15 cellular contexts compared by ENCODE assay signal in genomic region chr15:94666553-94666952, GRCh38.
"Had no signal": no experiment of that assay in that cellular context is flagged by ENCODE, and none has a peak within 500 bp of the region (broad histone marks: within the 10 kb centered on the region; RNA-seq: fewer than 3 reads in every experiment).

No MANE protein-coding gene starts in this region.

- H3K9me3 ChIP-seq: adrenal gland, left lung, ovary, right lobe of liver, upper lobe of left lung had no signal

- H3K4me1 ChIP-seq: adrenal gland, right lobe of liver had no signal

- ATAC-seq: activated T-cell treated with anti-CD3 and anti-CD28 coated beads, Interleukin-2, amount 50 U/mL, for 4 hours; left lung had no signal

- H3K4me3 Mint-ChIP-seq: activated CD4-positive, alpha-beta memory T cell treated with anti-CD3 and anti-CD28 coated beads, Interleukin-2, amount 10 ng/mL, durations not matched to agents 7 days and 5 days; activated T-cell treated with anti-CD3 and anti-CD28 coated beads, Interleukin-2, amount 50 U/mL, for 4 hours; naive B cell; stimulated activated naive CD8-positive, alpha-beta T cell treated with anti-CD3 and anti-CD28 coated beads, Interleukin-15, Interleukin-2, amounts not matched to agents 100 ng/mL and 50 ng/mL, for 24 hours had no signal

- H3K27ac ChIP-seq: adrenal gland, left lung, ovary, right lobe of liver, upper lobe of left lung had no signal

- H3K4me1 Mint-ChIP-seq: activated CD4-positive, alpha-beta memory T cell treated with anti-CD3 and anti-CD28 coated beads, Interleukin-2, amount 10 ng/mL, durations not matched to agents 7 days and 5 days; naive B cell had no signal

- H3K4me3 ChIP-seq: adrenal gland, left lung, ovary, right lobe of liver, smooth muscle cell, upper lobe of left lung had no signal

- H3K9me3 Mint-ChIP-seq: activated CD4-positive, alpha-beta memory T cell treated with anti-CD3 and anti-CD28 coated beads, Interleukin-2, amount 10 ng/mL, durations not matched to agents 7 days and 5 days; activated T-cell treated with anti-CD3 and anti-CD28 coated beads, Interleukin-2, amount 50 U/mL, for 4 hours; naive B cell; stimulated activated naive CD8-positive, alpha-beta T cell treated with anti-CD3 and anti-CD28 coated beads, Interleukin-15, Interleukin-2, amounts not matched to agents 100 ng/mL and 50 ng/mL, for 24 hours had no signal

- H3K36me3 ChIP-seq: adrenal gland, left lung, ovary, right lobe of liver, upper lobe of left lung had no signal

- H3K36me3 Mint-ChIP-seq: naive B cell had no signal

- H3K27me3 ChIP-seq: left lung, ovary, right lobe of liver, upper lobe of left lung had no signal

- DNase-seq: activated CD4-positive, alpha-beta memory T cell treated with anti-CD3 and anti-CD28 coated beads, Interleukin-2, amount 10 ng/mL, durations not matched to agents 7 days and 5 days; activated CD4-positive, alpha-beta T cell treated with anti-CD3 and anti-CD28 coated beads for 4 hours; activated effector memory CD4-positive, alpha-beta T cell treated with Interleukin-2 at 50 U/mL for 16 hours; activated naive CD4-positive, alpha-beta T cell treated with anti-CD3 and anti-CD28 coated beads, Interleukin-2, amount 50 U/mL, for 16 hours; activated T-cell treated with anti-CD3 and anti-CD28 coated beads, Interleukin-2, amount 50 U/mL, for 4 hours; adrenal gland; hippocampal formation; left lung; mammary epithelial cell; naive B cell; ovary; right lobe of liver; upper lobe of left lung had no signal

- H3K27ac Mint-ChIP-seq: activated CD4-positive, alpha-beta memory T cell treated with anti-CD3 and anti-CD28 coated beads, Interleukin-2, amount 10 ng/mL, durations not matched to agents 7 days and 5 days; naive B cell; stimulated activated naive CD8-positive, alpha-beta T cell treated with anti-CD3 and anti-CD28 coated beads, Interleukin-15, Interleukin-2, amounts not matched to agents 100 ng/mL and 50 ng/mL, for 24 hours had no signal
